Comparison of ENCODE assay signal across 17 cellular contexts in the genomic region with DNA sequence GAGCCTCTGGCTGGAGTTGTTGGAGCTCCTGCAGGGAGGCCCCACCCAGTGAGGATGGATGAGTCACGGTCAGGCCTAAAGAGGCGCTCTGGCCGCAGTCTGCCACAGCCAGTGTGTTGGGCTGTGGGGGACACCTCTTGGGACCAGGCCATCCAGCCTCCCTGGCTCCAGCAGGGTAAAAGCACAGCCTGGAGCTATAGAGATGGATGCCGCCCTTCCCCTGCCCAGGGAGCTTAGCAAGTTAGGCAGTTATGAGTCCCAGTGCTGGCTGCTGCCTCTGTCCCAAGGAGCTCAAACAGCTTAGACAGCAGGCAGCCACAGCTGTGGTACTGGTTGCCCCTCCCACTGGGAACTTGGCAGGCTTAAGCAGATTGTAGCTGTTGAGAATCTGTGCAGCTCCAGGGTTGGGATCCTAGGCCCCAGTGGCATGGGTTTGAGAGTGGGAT.
DNase-seq lines count a peak whose midpoint lies in the region; ATAC-seq, FAIRE-seq and TF ChIP-seq lines count a peak whose summit lies in the region.
"Had no signal": no experiment of that assay in that cellular context is flagged by ENCODE, and none has a peak within 500 bp of the region (broad histone marks: within the 10 kb centered on the region; RNA-seq: fewer than 3 reads in every experiment).

No MANE protein-coding gene starts in this region.

- no peaks in the 10 kb centered on the region for H3K4me1 Mint-ChIP-seq in activated T-cell treated with anti-CD3 and anti-CD28 coated beads, Interleukin-2, amount 50 U/mL, for 24 hours (ENCODE audit: low read depth)
- H3K4me1 Mint-ChIP-seq: activated CD4-positive, alpha-beta T cell treated with anti-CD3 and anti-CD28 coated beads for 36 hours; naive thymus-derived CD4-positive, alpha-beta T cell; stimulated activated naive B cell treated with anti-CD40 and anti-IgM and Interleukin-4, amounts not matched to agents 10 μg/mL and 1 μg/mL and 100 μg/mL, for 72 hours had no signal

- WGBS in testis, 2 donors: 90% methylated on average over 4 of the region's 4 CpGs; no CpG with 5 or more reads in 1 of the 2 donors

- H3K4me3 ChIP-seq in bronchial epithelial cell (ENCODE audit: low read depth, low read length) (no peak overlapping the region), testis (no peak overlapping the region)
- H3K4me3 ChIP-seq: A549 had no signal

- DNase-seq in Right ventricle myocardium inferior (ENCODE audit: missing footprints) (peak; percentile 74), cardiac septum (ENCODE audit: low spot score) (no peak), bronchial epithelial cell (ENCODE audit: low read depth) (no peak), left ventricle myocardium superior (peak; percentile 53), testis (peak; percentile 21), medulla oblongata (ENCODE audit: extremely low spot score) (no peak)
- no peak for DNase-seq in activated T-cell treated with anti-CD3 and anti-CD28 coated beads, Interleukin-2, amount 50 U/mL, for 24 hours
- DNase-seq in stimulated activated CD4-positive, alpha-beta T cell treated with anti-CD3 and anti-CD28 coated beads, Interleukin-4, amount 100 ng/mL, for 1 hour: no peak
- DNase-seq: activated CD4-positive, alpha-beta T cell treated with anti-CD3 and anti-CD28 coated beads for 36 hours; activated gamma-delta T cell; DMS79 treated with DMSO at 0.1 percent for 48 hours; naive thymus-derived CD4-positive, alpha-beta T cell; NCI-H345; stimulated activated naive B cell treated with anti-CD40 and anti-IgM and Interleukin-4, amounts not matched to agents 10 μg/mL and 1 μg/mL and 100 μg/mL, for 72 hours had no signal

- no peaks in the 10 kb centered on the region for H3K9me3 Mint-ChIP-seq in activated T-cell treated with anti-CD3 and anti-CD28 coated beads, Interleukin-2, amount 50 U/mL, for 24 hours

- H3K4me3 Mint-ChIP-seq in activated T-cell treated with anti-CD3 and anti-CD28 coated beads, Interleukin-2, amount 50 U/mL, for 24 hours: no peak overlapping the region
- H3K4me3 Mint-ChIP-seq: activated CD4-positive, alpha-beta T cell treated with anti-CD3 and anti-CD28 coated beads for 36 hours; dendritic cell treated with granulocyte-macrophage colony-stimulating factor and Interleukin-4, amounts not matched to agents 40 ng/mL and 50 ng/mL, for 4 days; naive thymus-derived CD4-positive, alpha-beta T cell; stimulated activated naive B cell treated with anti-CD40 and anti-IgM and Interleukin-4, amounts not matched to agents 10 μg/mL and 1 μg/mL and 100 μg/mL, for 72 hours had no signal

- FAIRE-seq in bronchial epithelial cell (lab: Jason Lieb, UNC): peak; percentile 82
- FAIRE-seq: A549 had no signal

- H3K36me3 Mint-ChIP-seq in activated T-cell treated with anti-CD3 and anti-CD28 coated beads, Interleukin-2, amount 50 U/mL, for 24 hours (ENCODE audit: low read depth): no peaks in the 10 kb centered on the region
- H3K36me3 Mint-ChIP-seq: stimulated activated naive B cell treated with anti-CD40 and anti-IgM and Interleukin-4, amounts not matched to agents 10 μg/mL and 1 μg/mL and 100 μg/mL, for 72 hours had no signal

- H3K27me3 ChIP-seq in bronchial epithelial cell (ENCODE audit: control insufficient read depth, insufficient read depth, low read length) (no peaks in the 10 kb centered on the region), testis (no peaks in the 10 kb centered on the region)

- no peak for TF ChIP-seq POLR2A in testis (IDR thresholded peaks at IDR 0.05)

- no peaks in the 10 kb centered on the region for H3K27me3 Mint-ChIP-seq in activated T-cell treated with anti-CD3 and anti-CD28 coated beads, Interleukin-2, amount 50 U/mL, for 24 hours
- H3K27me3 Mint-ChIP-seq: dendritic cell treated with granulocyte-macrophage colony-stimulating factor and Interleukin-4, amounts not matched to agents 40 ng/mL and 50 ng/mL, for 4 days; stimulated activated naive B cell treated with anti-CD40 and anti-IgM and Interleukin-4, amounts not matched to agents 10 μg/mL and 1 μg/mL and 100 μg/mL, for 72 hours had no signal

- ATAC-seq in Right ventricle myocardium inferior (peak; percentile 64), left ventricle myocardium superior (peak; percentile 84)
- ATAC-seq: A549; activated CD4-positive, alpha-beta T cell treated with anti-CD3 and anti-CD28 coated beads for 36 hours; naive thymus-derived CD4-positive, alpha-beta T cell; stimulated activated naive B cell treated with anti-CD40 and anti-IgM and Interleukin-4, amounts not matched to agents 10 μg/mL and 1 μg/mL and 100 μg/mL, for 72 hours had no signal

- no peaks in the 10 kb centered on the region for H3K4me1 ChIP-seq in testis
- H3K4me1 ChIP-seq: A549 had no signal

- H3K27ac ChIP-seq in testis: no peak overlapping the region
- H3K27ac ChIP-seq: A549, KMS-11 had no signal

- no peaks in the 10 kb centered on the region for H3K9me3 ChIP-seq in testis
- H3K9me3 ChIP-seq: A549 had no signal

- H3K36me3 ChIP-seq in bronchial epithelial cell (ENCODE audit: control insufficient read depth, insufficient read depth, low read length): no peaks in the 10 kb centered on the region
- no peaks in the 10 kb centered on the region for H3K36me3 ChIP-seq in testis (ENCODE audit: low read depth, missing control alignments)

- no peak overlapping the region for H3K27ac Mint-ChIP-seq in activated T-cell treated with anti-CD3 and anti-CD28 coated beads, Interleukin-2, amount 50 U/mL, for 24 hours
- H3K27ac Mint-ChIP-seq: activated CD4-positive, alpha-beta T cell treated with anti-CD3 and anti-CD28 coated beads for 36 hours; dendritic cell treated with granulocyte-macrophage colony-stimulating factor and Interleukin-4, amounts not matched to agents 40 ng/mL and 50 ng/mL, for 4 days; naive thymus-derived CD4-positive, alpha-beta T cell; stimulated activated naive B cell treated with anti-CD40 and anti-IgM and Interleukin-4, amounts not matched to agents 10 μg/mL and 1 μg/mL and 100 μg/mL, for 72 hours had no signal

- no peak for TF ChIP-seq CTCF in bronchial epithelial cell (IDR thresholded peaks at IDR 0.05; ENCODE audit: insufficient read depth, low read length, severe bottlenecking)
- TF ChIP-seq CTCF in testis (IDR thresholded peaks at IDR 0.05): no peak

- intact Hi-C loops in Right ventricle myocardium inferior (cut with DNase I) (no loop called here), cardiac septum (cut with DNase I) (no loop called here), left ventricle myocardium superior (cut with micrococcal nuclease) (no loop called here), testis (cut with DNase I; ENCODE audit: low total_unique reads) (no loop called here)

Comparison
In these comparisons a context has a peak if more than half of its experiments do, and no peak if none do; other contexts are left out.
1. DNase-seq: peak in Right ventricle myocardium inferior (single experiment), left ventricle myocardium superior (single experiment) and testis (single experiment); none in cardiac septum (single experiment), bronchial epithelial cell (single experiment), activated T-cell treated with anti-CD3 and anti-CD28 coated beads, Interleukin-2, amount 50 U/mL, for 24 hours (single experiment), stimulated activated CD4-positive, alpha-beta T cell treated with anti-CD3 and anti-CD28 coated beads, Interleukin-4, amount 100 ng/mL, for 1 hour (single experiment) and medulla oblongata (single experiment).